In the genomic region with DNA sequence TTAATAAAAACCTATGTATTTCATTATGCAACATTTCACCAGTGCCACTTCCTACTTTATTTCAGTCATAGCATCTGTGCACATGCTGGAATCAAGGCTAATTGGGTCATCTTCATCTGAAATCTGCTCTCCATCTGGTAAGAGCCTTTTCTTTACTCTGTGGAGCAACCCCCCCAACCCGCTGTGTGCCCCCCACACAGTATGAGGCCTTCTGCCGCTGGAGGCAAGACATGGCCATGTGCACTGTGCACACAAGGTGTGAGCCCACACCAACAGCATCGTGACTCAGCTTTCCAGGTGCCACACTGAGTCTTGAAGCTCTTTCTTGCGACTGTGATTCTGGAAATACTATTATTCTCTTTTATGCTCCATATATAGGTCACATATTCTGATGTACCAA, we compare ENCODE assay signal across 1 cellular context.
TF ChIP-seq lines count a peak whose summit lies in the region.

No MANE protein-coding gene starts in this region.

TF ChIP-seq in SK-N-SH treated with all-trans-retinoic acid at 6 μM for 48 hours, 23 proteins besides CTCF, POLR2A, EP300 and RAD21 (continued from another document):
- TF ChIP-seq, protein P1, sequence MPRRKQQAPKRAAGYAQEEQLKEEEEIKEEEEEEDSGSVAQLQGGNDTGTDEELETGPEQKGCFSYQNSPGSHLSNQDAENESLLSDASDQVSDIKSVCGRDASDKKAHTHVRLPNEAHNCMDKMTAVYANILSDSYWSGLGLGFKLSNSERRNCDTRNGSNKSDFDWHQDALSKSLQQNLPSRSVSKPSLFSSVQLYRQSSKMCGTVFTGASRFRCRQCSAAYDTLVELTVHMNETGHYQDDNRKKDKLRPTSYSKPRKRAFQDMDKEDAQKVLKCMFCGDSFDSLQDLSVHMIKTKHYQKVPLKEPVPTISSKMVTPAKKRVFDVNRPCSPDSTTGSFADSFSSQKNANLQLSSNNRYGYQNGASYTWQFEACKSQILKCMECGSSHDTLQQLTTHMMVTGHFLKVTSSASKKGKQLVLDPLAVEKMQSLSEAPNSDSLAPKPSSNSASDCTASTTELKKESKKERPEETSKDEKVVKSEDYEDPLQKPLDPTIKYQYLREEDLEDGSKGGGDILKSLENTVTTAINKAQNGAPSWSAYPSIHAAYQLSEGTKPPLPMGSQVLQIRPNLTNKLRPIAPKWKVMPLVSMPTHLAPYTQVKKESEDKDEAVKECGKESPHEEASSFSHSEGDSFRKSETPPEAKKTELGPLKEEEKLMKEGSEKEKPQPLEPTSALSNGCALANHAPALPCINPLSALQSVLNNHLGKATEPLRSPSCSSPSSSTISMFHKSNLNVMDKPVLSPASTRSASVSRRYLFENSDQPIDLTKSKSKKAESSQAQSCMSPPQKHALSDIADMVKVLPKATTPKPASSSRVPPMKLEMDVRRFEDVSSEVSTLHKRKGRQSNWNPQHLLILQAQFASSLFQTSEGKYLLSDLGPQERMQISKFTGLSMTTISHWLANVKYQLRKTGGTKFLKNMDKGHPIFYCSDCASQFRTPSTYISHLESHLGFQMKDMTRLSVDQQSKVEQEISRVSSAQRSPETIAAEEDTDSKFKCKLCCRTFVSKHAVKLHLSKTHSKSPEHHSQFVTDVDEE (CRISPR knock-in tag; IDR thresholded peaks at IDR 0.05): no peak
- TF ChIP-seq ZFP3 (CRISPR knock-in tag; IDR thresholded peaks at IDR 0.05) (no peak), BACH2 (CRISPR knock-in tag; IDR thresholded peaks at IDR 0.05; ENCODE audit: borderline replicate concordance) (no peak), ARNTL (CRISPR knock-in tag; IDR thresholded peaks at IDR 0.05; ENCODE audit: borderline replicate concordance, low read depth) (no peak), PPARA (CRISPR knock-in tag; IDR thresholded peaks at IDR 0.05; ENCODE audit: borderline replicate concordance) (no peak), TCF4 (CRISPR knock-in tag; IDR thresholded peaks at IDR 0.05; ENCODE audit: borderline replicate concordance) (no peak)
- TF ChIP-seq, protein P2, sequence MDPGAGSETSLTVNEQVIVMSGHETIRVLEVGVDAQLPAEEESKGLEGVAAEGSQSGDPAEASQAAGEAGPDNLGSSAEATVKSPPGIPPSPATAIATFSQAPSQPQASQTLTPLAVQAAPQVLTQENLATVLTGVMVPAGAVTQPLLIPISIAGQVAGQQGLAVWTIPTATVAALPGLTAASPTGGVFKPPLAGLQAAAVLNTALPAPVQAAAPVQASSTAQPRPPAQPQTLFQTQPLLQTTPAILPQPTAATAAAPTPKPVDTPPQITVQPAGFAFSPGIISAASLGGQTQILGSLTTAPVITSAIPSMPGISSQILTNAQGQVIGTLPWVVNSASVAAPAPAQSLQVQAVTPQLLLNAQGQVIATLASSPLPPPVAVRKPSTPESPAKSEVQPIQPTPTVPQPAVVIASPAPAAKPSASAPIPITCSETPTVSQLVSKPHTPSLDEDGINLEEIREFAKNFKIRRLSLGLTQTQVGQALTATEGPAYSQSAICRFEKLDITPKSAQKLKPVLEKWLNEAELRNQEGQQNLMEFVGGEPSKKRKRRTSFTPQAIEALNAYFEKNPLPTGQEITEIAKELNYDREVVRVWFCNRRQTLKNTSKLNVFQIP (CRISPR knock-in tag; IDR thresholded peaks at IDR 0.05; ENCODE audit: borderline replicate concordance, low read depth): no peak
- TF ChIP-seq, protein P3, sequence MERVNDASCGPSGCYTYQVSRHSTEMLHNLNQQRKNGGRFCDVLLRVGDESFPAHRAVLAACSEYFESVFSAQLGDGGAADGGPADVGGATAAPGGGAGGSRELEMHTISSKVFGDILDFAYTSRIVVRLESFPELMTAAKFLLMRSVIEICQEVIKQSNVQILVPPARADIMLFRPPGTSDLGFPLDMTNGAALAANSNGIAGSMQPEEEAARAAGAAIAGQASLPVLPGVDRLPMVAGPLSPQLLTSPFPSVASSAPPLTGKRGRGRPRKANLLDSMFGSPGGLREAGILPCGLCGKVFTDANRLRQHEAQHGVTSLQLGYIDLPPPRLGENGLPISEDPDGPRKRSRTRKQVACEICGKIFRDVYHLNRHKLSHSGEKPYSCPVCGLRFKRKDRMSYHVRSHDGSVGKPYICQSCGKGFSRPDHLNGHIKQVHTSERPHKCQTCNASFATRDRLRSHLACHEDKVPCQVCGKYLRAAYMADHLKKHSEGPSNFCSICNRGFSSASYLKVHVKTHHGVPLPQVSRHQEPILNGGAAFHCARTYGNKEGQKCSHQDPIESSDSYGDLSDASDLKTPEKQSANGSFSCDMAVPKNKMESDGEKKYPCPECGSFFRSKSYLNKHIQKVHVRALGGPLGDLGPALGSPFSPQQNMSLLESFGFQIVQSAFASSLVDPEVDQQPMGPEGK (CRISPR knock-in tag; IDR thresholded peaks at IDR 0.05; ENCODE audit: borderline replicate concordance): no peak
